ENCODE assay signal across 8 cellular contexts in the genomic region with DNA sequence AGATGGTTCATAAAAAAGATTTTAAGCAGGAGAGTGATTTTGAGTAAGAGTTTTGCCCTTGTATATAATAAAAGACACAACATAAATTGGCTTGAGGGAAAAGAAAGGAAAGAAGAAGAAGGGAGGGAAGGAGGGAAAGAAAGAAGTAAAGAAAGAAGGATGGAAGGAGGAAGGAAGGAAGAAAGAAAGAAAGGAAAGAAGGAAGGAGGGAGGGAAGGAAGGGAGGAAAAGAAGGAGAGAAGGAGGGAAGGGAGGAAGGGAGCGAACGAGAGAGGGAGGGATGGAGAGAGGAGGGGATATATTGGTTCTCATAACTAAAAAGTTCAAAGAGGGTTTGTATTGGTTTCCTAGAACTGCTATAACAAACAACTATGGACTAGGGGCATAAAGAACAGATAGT.
"Had no signal": no experiment of that assay in that cellular context is flagged by ENCODE, and none has a peak within 500 bp of the region (broad histone marks: within the 10 kb centered on the region; RNA-seq: fewer than 3 reads in every experiment).

No MANE protein-coding gene starts in this region.

- H3K4me3 ChIP-seq: GM12878 had no signal

- ATAC-seq: GM12878 had no signal

- FAIRE-seq: G401.6, GM12891, GM12892, GM18507, GM19239 had no signal

- DNase-seq: GDM1, GF-D8 had no signal
